In genomic region chr22:48780597-48781277, GRCh38 we compare ENCODE assay signal across 28 cellular contexts.
"Had no signal": no experiment of that assay in that cellular context is flagged by ENCODE, and none has a peak within 500 bp of the region (broad histone marks: within the 10 kb centered on the region; RNA-seq: fewer than 3 reads in every experiment).

No MANE protein-coding gene starts in this region.

- H3K27ac ChIP-seq: epithelial cell of prostate, gastrocnemius medialis, left lung, neutrophil, ovary, prostate gland, suprapubic skin, tibial artery, upper lobe of right lung had no signal

- H3K4me1 Mint-ChIP-seq: activated naive CD4-positive, alpha-beta T cell treated with anti-CD3 and anti-CD28 coated beads, Interleukin-2, amount 50 U/mL, for 24 hours; activated naive CD8-positive, alpha-beta T cell treated with anti-CD3 and anti-CD28 coated beads, Interleukin-2, amount 50 U/mL, for 24 hours; mesothelial cell of epicardium; naive thymus-derived CD4-positive, alpha-beta T cell; T-helper 17 cell had no signal

- H3K9me3 ChIP-seq: gastrocnemius medialis, neutrophil, ovary, prostate gland had no signal

- H3K27me3 ChIP-seq: gastrocnemius medialis, left lung, neutrophil, ovary, suprapubic skin, upper lobe of right lung had no signal

- H3K27ac Mint-ChIP-seq: activated naive CD4-positive, alpha-beta T cell treated with anti-CD3 and anti-CD28 coated beads, Interleukin-2, amount 50 U/mL, for 24 hours; activated naive CD8-positive, alpha-beta T cell treated with anti-CD3 and anti-CD28 coated beads, Interleukin-2, amount 50 U/mL, for 24 hours; activated T-cell treated with anti-CD3 and anti-CD28 coated beads, Interleukin-2, amount 50 U/mL, for 24 hours; dendritic cell treated with granulocyte-macrophage colony-stimulating factor and Interleukin-4, amounts not matched to agents 40 ng/mL and 50 ng/mL, for 4 days; mesothelial cell of epicardium; naive thymus-derived CD4-positive, alpha-beta T cell; T-helper 17 cell had no signal

- H3K4me3 Mint-ChIP-seq: activated naive CD4-positive, alpha-beta T cell treated with anti-CD3 and anti-CD28 coated beads, Interleukin-2, amount 50 U/mL, for 24 hours; activated naive CD8-positive, alpha-beta T cell treated with anti-CD3 and anti-CD28 coated beads, Interleukin-2, amount 50 U/mL, for 24 hours; activated T-cell treated with anti-CD3 and anti-CD28 coated beads, Interleukin-2, amount 50 U/mL, for 24 hours; dendritic cell treated with granulocyte-macrophage colony-stimulating factor and Interleukin-4, amounts not matched to agents 40 ng/mL and 50 ng/mL, for 4 days; mesothelial cell of epicardium; naive thymus-derived CD4-positive, alpha-beta T cell; T-helper 17 cell had no signal

- H3K4me1 ChIP-seq: gastrocnemius medialis, left lung, prostate gland, suprapubic skin, tibial artery, upper lobe of right lung had no signal

- DNase-seq: activated CD8-positive, alpha-beta memory T cell treated with anti-CD3 and anti-CD28 coated beads, Interleukin-2, amount 50 U/mL, for 48 hours; activated naive CD8-positive, alpha-beta T cell treated with anti-CD3 and anti-CD28 coated beads, Interleukin-2, amount 50 U/mL, for 24 hours; activated T-cell treated with anti-CD3 and anti-CD28 coated beads, Interleukin-2, amount 50 U/mL, for 24 hours; amygdala; central memory CD4-positive, alpha-beta T cell; effector CD4-positive, alpha-beta T cell; gastrocnemius medialis; glutamatergic neuron; left lung; mammary epithelial cell; naive thymus-derived CD4-positive, alpha-beta T cell; ovary; retina; stimulated activated CD4-positive, alpha-beta T cell treated with anti-CD3 and anti-CD28 coated beads, Interleukin-1b, Interleukin-23, amount 100 ng/mL, for 48 hours; stimulated activated naive CD4-positive, alpha-beta T cell; T-helper 17 cell; T1000; tibial artery; upper lobe of right lung had no signal

- H3K36me3 Mint-ChIP-seq: activated naive CD4-positive, alpha-beta T cell treated with anti-CD3 and anti-CD28 coated beads, Interleukin-2, amount 50 U/mL, for 24 hours; mesothelial cell of epicardium; naive thymus-derived CD4-positive, alpha-beta T cell had no signal

- H3K27me3 Mint-ChIP-seq: activated naive CD8-positive, alpha-beta T cell treated with anti-CD3 and anti-CD28 coated beads, Interleukin-2, amount 50 U/mL, for 24 hours; dendritic cell treated with granulocyte-macrophage colony-stimulating factor and Interleukin-4, amounts not matched to agents 40 ng/mL and 50 ng/mL, for 4 days had no signal

- H3K4me2 ChIP-seq: smooth muscle cell had no signal

- ATAC-seq: activated naive CD8-positive, alpha-beta T cell treated with anti-CD3 and anti-CD28 coated beads, Interleukin-2, amount 50 U/mL, for 24 hours; gastrocnemius medialis; left lung; naive thymus-derived CD4-positive, alpha-beta T cell; SK-N-SH treated with all-trans-retinoic acid at 6 μM for 48 hours; T-helper 17 cell; upper lobe of right lung had no signal

- H3K4me3 ChIP-seq: gastrocnemius medialis, left lung, ovary, prostate gland, smooth muscle cell, suprapubic skin, tibial artery, upper lobe of right lung had no signal

- H3K36me3 ChIP-seq: gastrocnemius medialis, left lung, neutrophil, ovary, prostate gland, suprapubic skin, tibial artery, upper lobe of right lung had no signal
